In genomic region chr5:81167544-81167943, GRCh38 we compare ENCODE assay signal across 21 cellular contexts.
"Had no signal": no experiment of that assay in that cellular context is flagged by ENCODE, and none has a peak within 500 bp of the region (broad histone marks: within the 10 kb centered on the region; RNA-seq: fewer than 3 reads in every experiment).

No MANE protein-coding gene starts in this region.

- H3K4me1 Mint-ChIP-seq: naive B cell had no signal

- H3K4me1 ChIP-seq: pancreas, upper lobe of right lung had no signal

- DNase-seq: activated CD4-positive, alpha-beta memory T cell treated with anti-CD3 and anti-CD28 coated beads for 36 hours; activated CD4-positive, alpha-beta T cell treated with anti-CD3 and anti-CD28 coated beads for 36 hours; activated naive CD4-positive, alpha-beta T cell; activated naive CD8-positive, alpha-beta T cell treated with anti-CD3 and anti-CD28 coated beads for 36 hours; activated T-cell treated with anti-CD3 and anti-CD28 coated beads, Interleukin-2, amount 50 U/mL, for 1 hour; amniotic stem cell; dermis blood vessel endothelial cell; hypothalamus; kidney; left ventricle myocardium inferior; mammary epithelial cell; naive B cell; pancreas; SK-N-SH; stimulated activated CD4-positive, alpha-beta T cell treated with anti-CD3 and anti-CD28 coated beads, Interleukin-12 subunit alpha, Interleukin-12 subunit beta, amount 100 ng/mL, for 4 hours; stimulated activated CD4-positive, alpha-beta T cell treated with anti-CD3 and anti-CD28 coated beads, Interleukin-1b, Interleukin-23, amount 100 ng/mL, for 48 hours; upper lobe of right lung had no signal

- H3K9me3 Mint-ChIP-seq: activated CD4-positive, alpha-beta memory T cell treated with anti-CD3 and anti-CD28 coated beads for 36 hours; activated naive CD8-positive, alpha-beta T cell treated with anti-CD3 and anti-CD28 coated beads for 36 hours; activated T-helper 17 cell treated with anti-CD3 and anti-CD28 coated beads, Interleukin-2, amount 50 U/mL, for 72 hours; stimulated activated naive CD8-positive, alpha-beta T cell treated with anti-CD3 and anti-CD28 coated beads, Interleukin-15, Interleukin-2, amounts not matched to agents 100 ng/mL and 50 ng/mL, for 24 hours; WTC11 had no signal

- H3K4me3 Mint-ChIP-seq: activated CD4-positive, alpha-beta memory T cell treated with anti-CD3 and anti-CD28 coated beads for 36 hours; activated CD4-positive, alpha-beta T cell treated with anti-CD3 and anti-CD28 coated beads for 36 hours; activated naive CD8-positive, alpha-beta T cell treated with anti-CD3 and anti-CD28 coated beads for 36 hours; activated T-helper 17 cell treated with anti-CD3 and anti-CD28 coated beads, Interleukin-2, amount 50 U/mL, for 72 hours; naive B cell; stimulated activated naive CD8-positive, alpha-beta T cell treated with anti-CD3 and anti-CD28 coated beads, Interleukin-15, Interleukin-2, amounts not matched to agents 100 ng/mL and 50 ng/mL, for 24 hours; WTC11 had no signal

- H3K27ac ChIP-seq: left ventricle myocardium inferior, neutrophil, pancreas, upper lobe of right lung had no signal

- ATAC-seq: activated CD4-positive, alpha-beta T cell treated with anti-CD3 and anti-CD28 coated beads for 36 hours; activated T-helper 17 cell treated with anti-CD3 and anti-CD28 coated beads, Interleukin-2, amount 50 U/mL, for 72 hours; upper lobe of right lung; WTC11 had no signal

- H3K9me3 ChIP-seq: left ventricle myocardium inferior, neutrophil, pancreas, SK-N-SH, upper lobe of right lung had no signal

- H3K27ac Mint-ChIP-seq: activated CD4-positive, alpha-beta memory T cell treated with anti-CD3 and anti-CD28 coated beads for 36 hours; activated CD4-positive, alpha-beta T cell treated with anti-CD3 and anti-CD28 coated beads for 36 hours; activated naive CD8-positive, alpha-beta T cell treated with anti-CD3 and anti-CD28 coated beads for 36 hours; activated T-helper 17 cell treated with anti-CD3 and anti-CD28 coated beads, Interleukin-2, amount 50 U/mL, for 72 hours; stimulated activated naive CD8-positive, alpha-beta T cell treated with anti-CD3 and anti-CD28 coated beads, Interleukin-15, Interleukin-2, amounts not matched to agents 100 ng/mL and 50 ng/mL, for 24 hours had no signal

- H3K4me3 ChIP-seq: left ventricle myocardium inferior, pancreas, upper lobe of right lung had no signal

- H3K27me3 ChIP-seq: neutrophil, pancreas, upper lobe of right lung had no signal

- H3K36me3 Mint-ChIP-seq: WTC11 had no signal

- H3K4me2 ChIP-seq: SK-N-SH had no signal

- H3K27me3 Mint-ChIP-seq: activated CD4-positive, alpha-beta memory T cell treated with anti-CD3 and anti-CD28 coated beads for 36 hours; activated CD4-positive, alpha-beta T cell treated with anti-CD3 and anti-CD28 coated beads for 36 hours; activated naive CD8-positive, alpha-beta T cell treated with anti-CD3 and anti-CD28 coated beads for 36 hours; activated T-helper 17 cell treated with anti-CD3 and anti-CD28 coated beads, Interleukin-2, amount 50 U/mL, for 72 hours; stimulated activated naive CD8-positive, alpha-beta T cell treated with anti-CD3 and anti-CD28 coated beads, Interleukin-15, Interleukin-2, amounts not matched to agents 100 ng/mL and 50 ng/mL, for 24 hours had no signal

- H3K36me3 ChIP-seq: left ventricle myocardium inferior, neutrophil, pancreas, upper lobe of right lung had no signal

- H3K9ac ChIP-seq: SK-N-SH had no signal
